In the genomic region with DNA sequence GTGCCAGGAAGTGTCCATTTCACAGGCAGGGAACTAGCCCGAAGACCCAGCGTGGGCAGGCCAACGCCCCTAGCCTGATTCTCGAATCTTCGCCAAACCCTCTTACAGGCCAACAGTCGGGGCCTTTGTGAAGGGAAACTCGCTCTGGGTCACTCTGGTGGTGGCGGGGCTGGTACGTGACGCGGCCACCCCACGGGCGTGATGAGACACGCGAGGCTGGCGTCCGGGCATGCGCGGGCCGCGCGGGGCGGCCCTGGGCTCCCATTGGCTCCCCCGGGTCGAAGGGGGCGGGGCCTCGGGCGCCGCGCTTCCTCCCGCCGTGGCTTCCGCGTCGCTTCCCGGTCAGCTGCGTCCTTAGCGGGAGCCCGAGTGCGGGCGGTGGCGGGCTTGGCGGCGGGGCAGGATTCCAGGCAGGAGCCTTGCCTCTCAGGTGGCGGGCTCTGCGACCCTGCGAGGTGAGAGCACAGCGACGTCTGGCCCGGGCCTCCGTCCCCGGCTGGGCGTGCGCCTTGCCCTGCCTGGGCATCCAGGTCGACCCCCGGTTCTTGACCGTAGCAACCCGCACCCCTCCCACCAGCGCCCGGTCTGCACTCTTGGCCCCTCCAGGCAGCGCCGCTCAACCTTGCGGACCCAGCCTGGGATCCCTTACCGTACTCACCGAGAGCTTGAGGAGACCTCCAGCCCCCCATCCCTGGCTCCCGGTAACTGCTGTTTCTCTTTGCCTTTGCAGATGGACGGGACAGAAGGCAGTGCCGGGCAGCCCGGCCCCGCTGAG, we compare ENCODE assay signal across 1 cellular context.
TF ChIP-seq lines count a peak whose summit lies in the region.

A gene with protein sequence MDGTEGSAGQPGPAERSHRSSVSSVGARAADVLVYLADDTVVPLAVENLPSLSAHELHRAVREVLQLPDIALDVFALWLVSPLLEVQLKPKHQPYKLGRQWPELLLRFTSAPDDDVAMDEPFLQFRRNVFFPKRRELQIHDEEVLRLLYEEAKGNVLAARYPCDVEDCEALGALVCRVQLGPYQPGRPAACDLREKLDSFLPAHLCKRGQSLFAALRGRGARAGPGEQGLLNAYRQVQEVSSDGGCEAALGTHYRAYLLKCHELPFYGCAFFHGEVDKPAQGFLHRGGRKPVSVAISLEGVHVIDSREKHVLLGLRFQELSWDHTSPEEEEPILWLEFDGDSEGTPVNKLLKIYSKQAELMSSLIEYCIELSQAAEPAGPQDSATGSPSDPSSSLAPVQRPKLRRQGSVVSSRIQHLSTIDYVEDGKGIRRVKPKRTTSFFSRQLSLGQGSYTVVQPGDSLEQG (plus strand): TSS at position 331 of the 775 bp plus-strand sequence. CDS start 400 bp downstream, at position 731.

TF ChIP-seq in GM12878, 131 proteins besides CTCF, POLR2A, EP300 and RAD21 (continued from another document and continues in another):
- TF ChIP-seq, protein P1, sequence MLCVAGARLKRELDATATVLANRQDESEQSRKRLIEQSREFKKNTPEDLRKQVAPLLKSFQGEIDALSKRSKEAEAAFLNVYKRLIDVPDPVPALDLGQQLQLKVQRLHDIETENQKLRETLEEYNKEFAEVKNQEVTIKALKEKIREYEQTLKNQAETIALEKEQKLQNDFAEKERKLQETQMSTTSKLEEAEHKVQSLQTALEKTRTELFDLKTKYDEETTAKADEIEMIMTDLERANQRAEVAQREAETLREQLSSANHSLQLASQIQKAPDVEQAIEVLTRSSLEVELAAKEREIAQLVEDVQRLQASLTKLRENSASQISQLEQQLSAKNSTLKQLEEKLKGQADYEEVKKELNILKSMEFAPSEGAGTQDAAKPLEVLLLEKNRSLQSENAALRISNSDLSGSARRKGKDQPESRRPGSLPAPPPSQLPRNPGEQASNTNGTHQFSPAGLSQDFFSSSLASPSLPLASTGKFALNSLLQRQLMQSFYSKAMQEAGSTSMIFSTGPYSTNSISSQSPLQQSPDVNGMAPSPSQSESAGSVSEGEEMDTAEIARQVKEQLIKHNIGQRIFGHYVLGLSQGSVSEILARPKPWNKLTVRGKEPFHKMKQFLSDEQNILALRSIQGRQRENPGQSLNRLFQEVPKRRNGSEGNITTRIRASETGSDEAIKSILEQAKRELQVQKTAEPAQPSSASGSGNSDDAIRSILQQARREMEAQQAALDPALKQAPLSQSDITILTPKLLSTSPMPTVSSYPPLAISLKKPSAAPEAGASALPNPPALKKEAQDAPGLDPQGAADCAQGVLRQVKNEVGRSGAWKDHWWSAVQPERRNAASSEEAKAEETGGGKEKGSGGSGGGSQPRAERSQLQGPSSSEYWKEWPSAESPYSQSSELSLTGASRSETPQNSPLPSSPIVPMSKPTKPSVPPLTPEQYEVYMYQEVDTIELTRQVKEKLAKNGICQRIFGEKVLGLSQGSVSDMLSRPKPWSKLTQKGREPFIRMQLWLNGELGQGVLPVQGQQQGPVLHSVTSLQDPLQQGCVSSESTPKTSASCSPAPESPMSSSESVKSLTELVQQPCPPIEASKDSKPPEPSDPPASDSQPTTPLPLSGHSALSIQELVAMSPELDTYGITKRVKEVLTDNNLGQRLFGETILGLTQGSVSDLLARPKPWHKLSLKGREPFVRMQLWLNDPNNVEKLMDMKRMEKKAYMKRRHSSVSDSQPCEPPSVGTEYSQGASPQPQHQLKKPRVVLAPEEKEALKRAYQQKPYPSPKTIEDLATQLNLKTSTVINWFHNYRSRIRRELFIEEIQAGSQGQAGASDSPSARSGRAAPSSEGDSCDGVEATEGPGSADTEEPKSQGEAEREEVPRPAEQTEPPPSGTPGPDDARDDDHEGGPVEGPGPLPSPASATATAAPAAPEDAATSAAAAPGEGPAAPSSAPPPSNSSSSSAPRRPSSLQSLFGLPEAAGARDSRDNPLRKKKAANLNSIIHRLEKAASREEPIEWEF (IDR thresholded peaks at IDR 0.05; ENCODE audit: insufficient replicate concordance, low read depth, low read length), result no peak
- TF ChIP-seq, protein P2, sequence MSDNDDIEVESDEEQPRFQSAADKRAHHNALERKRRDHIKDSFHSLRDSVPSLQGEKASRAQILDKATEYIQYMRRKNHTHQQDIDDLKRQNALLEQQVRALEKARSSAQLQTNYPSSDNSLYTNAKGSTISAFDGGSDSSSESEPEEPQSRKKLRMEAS (IDR thresholded peaks at IDR 0.05; ENCODE audit: low read depth, low read length), result peak; percentile 38; the same call in 1 of the 2 replicates
- no peak for TF ChIP-seq FOXK2 (IDR thresholded peaks at IDR 0.05)
- no peak for TF ChIP-seq ZZZ3 (IDR thresholded peaks at IDR 0.05; ENCODE audit: control insufficient read depth, insufficient read length, low read depth)
- TF ChIP-seq, protein P3, sequence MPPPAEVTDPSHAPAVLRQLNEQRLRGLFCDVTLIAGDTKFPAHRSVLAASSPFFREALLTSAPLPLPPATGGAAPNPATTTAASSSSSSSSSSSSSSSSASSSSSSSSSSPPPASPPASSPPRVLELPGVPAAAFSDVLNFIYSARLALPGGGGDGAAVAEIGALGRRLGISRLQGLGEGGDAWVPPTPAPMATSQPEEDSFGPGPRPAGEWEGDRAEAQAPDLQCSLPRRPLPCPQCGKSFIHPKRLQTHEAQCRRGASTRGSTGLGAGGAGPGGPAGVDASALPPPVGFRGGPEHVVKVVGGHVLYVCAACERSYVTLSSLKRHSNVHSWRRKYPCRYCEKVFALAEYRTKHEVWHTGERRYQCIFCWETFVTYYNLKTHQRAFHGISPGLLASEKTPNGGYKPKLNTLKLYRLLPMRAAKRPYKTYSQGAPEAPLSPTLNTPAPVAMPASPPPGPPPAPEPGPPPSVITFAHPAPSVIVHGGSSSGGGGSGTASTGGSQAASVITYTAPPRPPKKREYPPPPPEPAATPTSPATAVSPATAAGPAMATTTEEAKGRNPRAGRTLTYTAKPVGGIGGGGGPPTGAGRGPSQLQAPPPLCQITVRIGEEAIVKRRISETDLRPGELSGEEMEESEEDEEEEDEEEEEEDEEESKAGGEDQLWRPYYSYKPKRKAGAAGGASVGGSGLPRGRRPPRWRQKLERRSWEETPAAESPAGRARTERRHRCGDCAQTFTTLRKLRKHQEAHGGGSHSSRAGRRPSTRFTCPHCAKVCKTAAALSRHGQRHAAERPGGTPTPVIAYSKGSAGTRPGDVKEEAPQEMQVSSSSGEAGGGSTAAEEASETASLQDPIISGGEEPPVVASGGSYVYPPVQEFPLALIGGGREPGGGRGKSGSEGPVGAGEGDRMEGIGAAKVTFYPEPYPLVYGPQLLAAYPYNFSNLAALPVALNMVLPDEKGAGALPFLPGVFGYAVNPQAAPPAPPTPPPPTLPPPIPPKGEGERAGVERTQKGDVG (CRISPR knock-in tag; IDR thresholded peaks at IDR 0.05), result no peak
- TF ChIP-seq, protein P4, sequence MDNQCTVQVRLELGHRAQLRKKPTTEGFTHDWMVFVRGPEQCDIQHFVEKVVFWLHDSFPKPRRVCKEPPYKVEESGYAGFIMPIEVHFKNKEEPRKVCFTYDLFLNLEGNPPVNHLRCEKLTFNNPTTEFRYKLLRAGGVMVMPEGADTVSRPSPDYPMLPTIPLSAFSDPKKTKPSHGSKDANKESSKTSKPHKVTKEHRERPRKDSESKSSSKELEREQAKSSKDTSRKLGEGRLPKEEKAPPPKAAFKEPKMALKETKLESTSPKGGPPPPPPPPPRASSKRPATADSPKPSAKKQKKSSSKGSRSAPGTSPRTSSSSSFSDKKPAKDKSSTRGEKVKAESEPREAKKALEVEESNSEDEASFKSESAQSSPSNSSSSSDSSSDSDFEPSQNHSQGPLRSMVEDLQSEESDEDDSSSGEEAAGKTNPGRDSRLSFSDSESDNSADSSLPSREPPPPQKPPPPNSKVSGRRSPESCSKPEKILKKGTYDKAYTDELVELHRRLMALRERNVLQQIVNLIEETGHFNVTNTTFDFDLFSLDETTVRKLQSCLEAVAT (IDR thresholded peaks at IDR 0.05), result 0 out of 2 replicates have a peak, but pooled peaks have one; percentile 1
- TF ChIP-seq GABPA (IDR thresholded peaks at IDR 0.05; ENCODE audit: low read depth), result no peak
- TF ChIP-seq RFX5 (IDR thresholded peaks at IDR 0.05; ENCODE audit: low read depth, low read length), result no peak
- peak; percentile 99 for TF ChIP-seq BACH1 (IDR thresholded peaks at IDR 0.05; ENCODE audit: borderline replicate concordance)
- TF ChIP-seq, protein P5, sequence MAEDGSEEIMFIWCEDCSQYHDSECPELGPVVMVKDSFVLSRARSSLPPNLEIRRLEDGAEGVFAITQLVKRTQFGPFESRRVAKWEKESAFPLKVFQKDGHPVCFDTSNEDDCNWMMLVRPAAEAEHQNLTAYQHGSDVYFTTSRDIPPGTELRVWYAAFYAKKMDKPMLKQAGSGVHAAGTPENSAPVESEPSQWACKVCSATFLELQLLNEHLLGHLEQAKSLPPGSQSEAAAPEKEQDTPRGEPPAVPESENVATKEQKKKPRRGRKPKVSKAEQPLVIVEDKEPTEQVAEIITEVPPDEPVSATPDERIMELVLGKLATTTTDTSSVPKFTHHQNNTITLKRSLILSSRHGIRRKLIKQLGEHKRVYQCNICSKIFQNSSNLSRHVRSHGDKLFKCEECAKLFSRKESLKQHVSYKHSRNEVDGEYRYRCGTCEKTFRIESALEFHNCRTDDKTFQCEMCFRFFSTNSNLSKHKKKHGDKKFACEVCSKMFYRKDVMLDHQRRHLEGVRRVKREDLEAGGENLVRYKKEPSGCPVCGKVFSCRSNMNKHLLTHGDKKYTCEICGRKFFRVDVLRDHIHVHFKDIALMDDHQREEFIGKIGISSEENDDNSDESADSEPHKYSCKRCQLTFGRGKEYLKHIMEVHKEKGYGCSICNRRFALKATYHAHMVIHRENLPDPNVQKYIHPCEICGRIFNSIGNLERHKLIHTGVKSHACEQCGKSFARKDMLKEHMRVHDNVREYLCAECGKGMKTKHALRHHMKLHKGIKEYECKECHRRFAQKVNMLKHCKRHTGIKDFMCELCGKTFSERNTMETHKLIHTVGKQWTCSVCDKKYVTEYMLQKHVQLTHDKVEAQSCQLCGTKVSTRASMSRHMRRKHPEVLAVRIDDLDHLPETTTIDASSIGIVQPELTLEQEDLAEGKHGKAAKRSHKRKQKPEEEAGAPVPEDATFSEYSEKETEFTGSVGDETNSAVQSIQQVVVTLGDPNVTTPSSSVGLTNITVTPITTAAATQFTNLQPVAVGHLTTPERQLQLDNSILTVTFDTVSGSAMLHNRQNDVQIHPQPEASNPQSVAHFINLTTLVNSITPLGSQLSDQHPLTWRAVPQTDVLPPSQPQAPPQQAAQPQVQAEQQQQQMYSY (CRISPR knock-in tag; IDR thresholded peaks at IDR 0.05), result no peak
- TF ChIP-seq, protein P6, sequence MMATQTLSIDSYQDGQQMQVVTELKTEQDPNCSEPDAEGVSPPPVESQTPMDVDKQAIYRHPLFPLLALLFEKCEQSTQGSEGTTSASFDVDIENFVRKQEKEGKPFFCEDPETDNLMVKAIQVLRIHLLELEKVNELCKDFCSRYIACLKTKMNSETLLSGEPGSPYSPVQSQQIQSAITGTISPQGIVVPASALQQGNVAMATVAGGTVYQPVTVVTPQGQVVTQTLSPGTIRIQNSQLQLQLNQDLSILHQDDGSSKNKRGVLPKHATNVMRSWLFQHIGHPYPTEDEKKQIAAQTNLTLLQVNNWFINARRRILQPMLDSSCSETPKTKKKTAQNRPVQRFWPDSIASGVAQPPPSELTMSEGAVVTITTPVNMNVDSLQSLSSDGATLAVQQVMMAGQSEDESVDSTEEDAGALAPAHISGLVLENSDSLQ (IDR thresholded peaks at IDR 0.05), result 0 out of 2 replicates have a peak, but pooled peaks have one; percentile 20
- no peak for TF ChIP-seq EZH2 (IDR thresholded peaks at IDR 0.05; ENCODE audit: borderline replicate concordance, control insufficient read depth, low read depth, low read length)
- TF ChIP-seq NBN (IDR thresholded peaks at IDR 0.05), result 0 out of 2 replicates have a peak, but pooled peaks have one; percentile 29
- no peak for TF ChIP-seq KDM1A (IDR thresholded peaks at IDR 0.05; ENCODE audit: borderline replicate concordance)
- TF ChIP-seq, protein P7, sequence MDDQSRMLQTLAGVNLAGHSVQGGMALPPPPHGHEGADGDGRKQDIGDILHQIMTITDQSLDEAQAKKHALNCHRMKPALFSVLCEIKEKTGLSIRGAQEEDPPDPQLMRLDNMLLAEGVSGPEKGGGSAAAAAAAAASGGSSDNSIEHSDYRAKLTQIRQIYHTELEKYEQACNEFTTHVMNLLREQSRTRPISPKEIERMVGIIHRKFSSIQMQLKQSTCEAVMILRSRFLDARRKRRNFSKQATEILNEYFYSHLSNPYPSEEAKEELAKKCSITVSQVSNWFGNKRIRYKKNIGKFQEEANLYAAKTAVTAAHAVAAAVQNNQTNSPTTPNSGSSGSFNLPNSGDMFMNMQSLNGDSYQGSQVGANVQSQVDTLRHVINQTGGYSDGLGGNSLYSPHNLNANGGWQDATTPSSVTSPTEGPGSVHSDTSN (IDR thresholded peaks at IDR 0.05; ENCODE audit: insufficient replicate concordance, low read depth, low read length), result no peak
- TF ChIP-seq, protein P8, sequence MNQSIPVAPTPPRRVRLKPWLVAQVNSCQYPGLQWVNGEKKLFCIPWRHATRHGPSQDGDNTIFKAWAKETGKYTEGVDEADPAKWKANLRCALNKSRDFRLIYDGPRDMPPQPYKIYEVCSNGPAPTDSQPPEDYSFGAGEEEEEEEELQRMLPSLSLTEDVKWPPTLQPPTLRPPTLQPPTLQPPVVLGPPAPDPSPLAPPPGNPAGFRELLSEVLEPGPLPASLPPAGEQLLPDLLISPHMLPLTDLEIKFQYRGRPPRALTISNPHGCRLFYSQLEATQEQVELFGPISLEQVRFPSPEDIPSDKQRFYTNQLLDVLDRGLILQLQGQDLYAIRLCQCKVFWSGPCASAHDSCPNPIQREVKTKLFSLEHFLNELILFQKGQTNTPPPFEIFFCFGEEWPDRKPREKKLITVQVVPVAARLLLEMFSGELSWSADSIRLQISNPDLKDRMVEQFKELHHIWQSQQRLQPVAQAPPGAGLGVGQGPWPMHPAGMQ (IDR thresholded peaks at IDR 0.05; ENCODE audit: borderline replicate concordance), result no peak
- no peak for TF ChIP-seq ETV6 (conservative IDR thresholded peaks at IDR 0.05 in 1 of 2, IDR thresholded peaks at IDR 0.05 in 1 of 2; ENCODE audit: borderline replicate concordance in 1 of 2, low read depth in 1 of 2)
- no peak for TF ChIP-seq ATF7 (IDR thresholded peaks at IDR 0.05; ENCODE audit: low read depth)
- 0 out of 2 replicates have a peak, but pooled peaks have one; percentile 22 for TF ChIP-seq NR2C1 (IDR thresholded peaks at IDR 0.05)
- no peak for TF ChIP-seq PAX8 (IDR thresholded peaks at IDR 0.05)
- peak; percentile 77 for TF ChIP-seq DPF2 (IDR thresholded peaks at IDR 0.05)
- TF ChIP-seq KLF5 (IDR thresholded peaks at IDR 0.05; ENCODE audit: partially characterized antibody), result peak; percentile 52
- TF ChIP-seq MEF2A (IDR thresholded peaks at IDR 0.05; ENCODE audit: insufficient read depth, low read depth, low read length), result no peak
- no peak for TF ChIP-seq TARDBP (IDR thresholded peaks at IDR 0.05; ENCODE audit: borderline replicate concordance)
- no peak for TF ChIP-seq STAT1 (conservative IDR thresholded peaks at IDR 0.05)
- no peak for TF ChIP-seq STAT3 (IDR thresholded peaks at IDR 0.05; ENCODE audit: low read depth, low read length)
- TF ChIP-seq ZNF217 (IDR thresholded peaks at IDR 0.05), result peak; percentile 74
- no peak for TF ChIP-seq FOS (IDR thresholded peaks at IDR 0.05; ENCODE audit: borderline replicate concordance, extremely low read depth, insufficient read length)
